Comparison of ENCODE assay signal across 12 cellular contexts in the genomic region with DNA sequence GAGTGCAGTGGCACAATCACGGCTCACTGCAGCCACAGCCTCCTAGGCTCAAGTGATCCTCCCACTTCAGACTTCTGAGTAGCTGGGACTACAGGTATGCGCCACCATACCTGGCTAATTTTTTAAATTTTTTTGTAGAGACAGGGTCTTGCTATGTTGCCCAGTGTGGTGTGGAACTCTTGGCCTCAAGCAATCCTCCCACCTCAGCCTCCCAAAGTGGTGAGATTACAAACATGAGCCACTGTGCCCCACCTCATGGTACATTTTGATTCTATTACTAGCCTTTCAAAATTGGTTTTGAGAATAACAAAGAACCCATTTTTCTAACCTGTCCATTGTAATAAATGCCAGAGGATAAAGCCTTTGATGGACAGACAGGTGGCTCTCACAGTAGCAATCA. TPM values are rescaled to one million over a fixed set of nuclear protein-coding genes. Genes with fewer than 3 reads are reported as not detected.
DNase-seq lines count a peak whose midpoint lies in the region; ATAC-seq, FAIRE-seq and TF ChIP-seq lines count a peak whose summit lies in the region.
"Had no signal": no experiment of that assay in that cellular context is flagged by ENCODE, and none has a peak within 500 bp of the region (broad histone marks: within the 10 kb centered on the region; RNA-seq: fewer than 3 reads in every experiment).

No MANE protein-coding gene starts in this region.

- ATAC-seq in naive thymus-derived CD8-positive, alpha-beta T cell: no peak
- no peak for ATAC-seq in HG03175 (IDR thresholded peaks at IDR 0.05; ENCODE audit: unreplicated experiment)
- ATAC-seq in HG03521 (IDR thresholded peaks at IDR 0.05; ENCODE audit: unreplicated experiment): no peak

- peaks cover 50% of the 10 kb centered on the region for H3K79me2 ChIP-seq in astrocyte (ENCODE audit: insufficient read depth, low read length)

- peaks cover 13 to 52% (median 42%) of the 10 kb centered on the region in 11 experiments; a peak in 21 of 22 replicates for H3K36me3 ChIP-seq in BLaER1 treated with 17β-estradiol and CSF1 and Interleukin-3, amounts not matched to agents 10 nM and 100 nM
- H3K36me3 ChIP-seq in astrocyte (ENCODE audit: insufficient read depth, low read length): peaks cover 5% of the 10 kb centered on the region

- no peaks in the 10 kb centered on the region for H3K27me3 Mint-ChIP-seq in astrocyte (ENCODE audit: low read depth, unreplicated experiment)
- H3K27me3 Mint-ChIP-seq in naive thymus-derived CD8-positive, alpha-beta T cell: no peaks in the 10 kb centered on the region

- H3K4me2 ChIP-seq in BLaER1 treated with 17β-estradiol and CSF1 and Interleukin-3, amounts not matched to agents 10 nM and 100 nM: peak overlapping the region; percentile 88 to 98 (median 91)
- H3K4me2 ChIP-seq in astrocyte (ENCODE audit: low read length): peak overlapping the region; percentile 99

- H3K9me3 ChIP-seq in BLaER1 treated with 17β-estradiol and CSF1 and Interleukin-3, amounts not matched to agents 10 nM and 100 nM (replicated peaks in 1 of 11): no peaks in the 10 kb centered on the region
- no peaks in the 10 kb centered on the region for H3K9me3 ChIP-seq in astrocyte (ENCODE audit: insufficient read depth, low read depth, low read length)

- H2AFZ ChIP-seq in astrocyte (ENCODE audit: low read depth, low read length): no peak overlapping the region

- DNase-seq in HFF-Myc (ENCODE audit: extremely low read depth, low read depth) (no peak), astrocyte (ENCODE audit: low read depth) (no peak), substantia nigra (lab: John Stamatoyannopoulos, UW) (no peak), Ammon's horn (ENCODE audit: low spot score) (no peak)
- DNase-seq in naive thymus-derived CD8-positive, alpha-beta T cell: no peak
- DNase-seq: DMS79 treated with DMSO at 0.1 percent for 48 hours, NCI-H2171 treated with DMSO at 0.1 percent for 48 hours, SIG-M5 had no signal

- H3K4me3 ChIP-seq in BLaER1 treated with 17β-estradiol and CSF1 and Interleukin-3, amounts not matched to agents 10 nM and 100 nM: peak overlapping the region in 9 of 10 experiments; percentile 87 to 100 (median 92); a peak in 17 of 20 replicates
- H3K4me3 ChIP-seq in HFF-Myc (replicated peaks; ENCODE audit: low read depth, low read length) (peak overlapping the region; percentile 93), astrocyte (ENCODE audit: insufficient read depth, low read depth, low read length) (peak overlapping the region; percentile 87)

- TF ChIP-seq CTCF in HFF-Myc (IDR thresholded peaks at IDR 0.05; ENCODE audit: low read depth, low read length, missing control alignments): no peak
- TF ChIP-seq CTCF in astrocyte (IDR thresholded peaks at IDR 0.05; ENCODE audit: insufficient read depth, low read depth, low read length): no peak

- no peak overlapping the region for H3K27ac Mint-ChIP-seq in astrocyte (ENCODE audit: unreplicated experiment)
- peak overlapping the region in 1 of 10 donors; percentile 33 for H3K27ac Mint-ChIP-seq in naive thymus-derived CD8-positive, alpha-beta T cell

- POLR2A ChIA-PET in naive thymus-derived CD8-positive, alpha-beta T cell (lab: Charles Lee): interaction anchor here (2.7 kb wide), 1 partner anchor 20 kb away, joined by 17 read pairs; a partner anchor contains a TSS

- H3K4me1 ChIP-seq in BLaER1 treated with 17β-estradiol and CSF1 and Interleukin-3, amounts not matched to agents 10 nM and 100 nM: peaks cover 21 to 39% (median 31%) of the 10 kb centered on the region in 10 experiments
- peaks cover 13% of the 10 kb centered on the region for H3K4me1 ChIP-seq in astrocyte (ENCODE audit: insufficient read depth, low read length)

- peaks cover 6% of the 10 kb centered on the region for H3K4me1 Mint-ChIP-seq in astrocyte (ENCODE audit: low read depth, unreplicated experiment)
- peaks cover 14 to 51% (median 27%) of the 10 kb centered on the region in 4 donors for H3K4me1 Mint-ChIP-seq in naive thymus-derived CD8-positive, alpha-beta T cell

- no peaks in the 10 kb centered on the region for H3K36me3 Mint-ChIP-seq in astrocyte (ENCODE audit: low read depth, unreplicated experiment)
- peaks cover 0 to 36% (median 4%) of the 10 kb centered on the region in 3 donors for H3K36me3 Mint-ChIP-seq in naive thymus-derived CD8-positive, alpha-beta T cell

- peaks cover 0 to 18% (median 0%) of the 10 kb centered on the region in 11 experiments; a peak in 3 of 22 replicates for H4K20me1 ChIP-seq in BLaER1 treated with 17β-estradiol and CSF1 and Interleukin-3, amounts not matched to agents 10 nM and 100 nM
- H4K20me1 ChIP-seq in astrocyte (ENCODE audit: insufficient read depth, low read length): no peaks in the 10 kb centered on the region

- peak overlapping the region in 8 of 11 experiments; percentile 86 to 93 (median 90); a peak in 9 of 22 replicates for H3K9ac ChIP-seq in BLaER1 treated with 17β-estradiol and CSF1 and Interleukin-3, amounts not matched to agents 10 nM and 100 nM
- H3K9ac ChIP-seq in astrocyte (ENCODE audit: low read length): no peak overlapping the region

- no peaks in the 10 kb centered on the region for H3K27me3 ChIP-seq in BLaER1 treated with 17β-estradiol and CSF1 and Interleukin-3, amounts not matched to agents 10 nM and 100 nM
- H3K27me3 ChIP-seq in astrocyte (ENCODE audit: insufficient read depth, low read length): no peaks in the 10 kb centered on the region

- peak overlapping the region; percentile 98 for H3K4me3 Mint-ChIP-seq in astrocyte (ENCODE audit: unreplicated experiment)
- peak overlapping the region in 9 of 10 donors; percentile 92 to 99 (median 96) for H3K4me3 Mint-ChIP-seq in naive thymus-derived CD8-positive, alpha-beta T cell

- no peak for FAIRE-seq in astrocyte (lab: Jason Lieb, UNC)
- FAIRE-seq: HTR-8/SVneo had no signal

- H3K27ac ChIP-seq in BLaER1 treated with 17β-estradiol and CSF1 and Interleukin-3, amounts not matched to agents 10 nM and 100 nM: no peak overlapping the region
- no peak overlapping the region for H3K27ac ChIP-seq in astrocyte (ENCODE audit: low read depth, low read length)
- H3K27ac ChIP-seq in substantia nigra (ENCODE audit: low read depth, low read length, poor library complexity, severe bottlenecking): no peak overlapping the region

- H3K9me3 Mint-ChIP-seq in astrocyte (ENCODE audit: unreplicated experiment): no peaks in the 10 kb centered on the region
- H3K9me3 Mint-ChIP-seq in naive thymus-derived CD8-positive, alpha-beta T cell: no peaks in the 10 kb centered on the region

RNA-seq across cellular contexts. Expression of a gene that starts 1.4 kb away (rescaled TPM):
- total RNA-seq in astrocyte: 29.3 and 31.9 TPM in 2 replicates
- 10 to 100 TPM; 20.2 to 20.5 TPM for total RNA-seq in naive thymus-derived CD8-positive, alpha-beta T cell
- polyA plus RNA-seq in naive thymus-derived CD8-positive, alpha-beta T cell: 10 to 100 TPM in 2 of 3 donors, 1 to 10 TPM in 1; 9.6 to 12.6 (median 11.4) TPM

RNA-seq across cellular contexts. Expression of a gene that starts 20.3 kb away (rescaled TPM):
- 7.5 and 9.5 TPM in 2 replicates for total RNA-seq in astrocyte
- total RNA-seq in naive thymus-derived CD8-positive, alpha-beta T cell: 1 to 10 TPM; 8.9 to 9.2 TPM
- polyA plus RNA-seq in naive thymus-derived CD8-positive, alpha-beta T cell: 1 to 10 TPM in 1 of 3 donors, under 1 TPM in 2; 0.55 to 1.2 (median 0.61) TPM

RNA-seq across cellular contexts. Expression of a gene that starts 31.9 kb away (rescaled TPM):
- 0.45 and 0.55 TPM in 2 replicates for total RNA-seq in astrocyte
- not detected for total RNA-seq in naive thymus-derived CD8-positive, alpha-beta T cell
- polyA plus RNA-seq in naive thymus-derived CD8-positive, alpha-beta T cell: under 1 TPM; 0.17 to 0.34 (median 0.25) TPM
